Comparison of ENCODE assay signal across 25 cellular contexts in the genomic region with DNA sequence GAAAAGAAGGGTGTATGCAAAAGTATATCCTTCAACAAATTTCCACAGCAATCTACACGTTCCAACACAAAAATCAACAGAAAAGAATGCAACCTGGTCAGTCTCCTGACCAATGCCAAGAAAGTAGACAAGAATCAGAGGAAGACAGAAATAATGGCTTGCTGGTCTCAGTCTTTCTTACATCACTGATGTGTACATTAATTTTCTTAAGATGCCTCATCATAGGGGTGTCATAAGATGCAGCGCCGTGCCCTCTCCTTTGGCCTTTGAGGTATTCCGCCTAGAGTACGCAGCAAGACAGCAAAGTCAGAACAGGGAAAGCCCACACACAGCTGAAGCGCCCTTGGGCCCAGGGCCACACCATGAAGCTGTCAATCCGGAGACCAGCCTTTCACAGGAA.
A peak's percentile ranks its signal among the peaks of the same experiment; 100 is the strongest.
DNase-seq lines count a peak whose midpoint lies in the region; FAIRE-seq and TF ChIP-seq lines count a peak whose summit lies in the region.
"Had no signal": no experiment of that assay in that cellular context is flagged by ENCODE, and none has a peak within 500 bp of the region (broad histone marks: within the 10 kb centered on the region; RNA-seq: fewer than 3 reads in every experiment).

No MANE protein-coding gene starts in this region.

- H3K36me3 ChIP-seq in bronchial epithelial cell (ENCODE audit: control insufficient read depth, insufficient read depth, low read length) (no peaks in the 10 kb centered on the region), trophoblast cell (ENCODE audit: control insufficient read depth in 1 of 2, insufficient read depth in 2 of 2, low read length in 2 of 2) (peaks cover 0 to 1% of the 10 kb centered on the region in 2 experiments), ovary (no peaks in the 10 kb centered on the region)
- H3K36me3 ChIP-seq: BE2C, BLaER1 had no signal

- TF ChIP-seq CTCF in bronchial epithelial cell (IDR thresholded peaks at IDR 0.05; ENCODE audit: insufficient read depth, low read length, severe bottlenecking) (no peak), epithelial cell of esophagus (IDR thresholded peaks at IDR 0.05; ENCODE audit: insufficient read depth, low read depth, low read length, missing control alignments) (no peak), ovary (IDR thresholded peaks at IDR 0.05) (no peak)

- peak overlapping the region; percentile 20 for H4K91ac ChIP-seq in trophoblast cell (ENCODE audit: low read depth, low read length)

- H4K12ac ChIP-seq in trophoblast cell (ENCODE audit: low read depth, low read length): no peak overlapping the region

- no peak for FAIRE-seq in bronchial epithelial cell (lab: Jason Lieb, UNC)
- FAIRE-seq: A204.1, GM12878, GM12892, GM18507 had no signal

- no peak overlapping the region for H2BK120ac ChIP-seq in trophoblast cell (ENCODE audit: insufficient read depth, low read length, poor library complexity)

- no peak overlapping the region for H3K14ac ChIP-seq in trophoblast cell (ENCODE audit: low read length)

- H3K79me2 ChIP-seq in trophoblast cell (ENCODE audit: control insufficient read depth, insufficient read depth, low read length, poor library complexity): no peaks in the 10 kb centered on the region

- peaks cover 8% of the 10 kb centered on the region for H3K79me1 ChIP-seq in trophoblast cell (ENCODE audit: low read length)

- H3K9me3 ChIP-seq in trophoblast cell (ENCODE audit: insufficient read depth, low read depth, low read length) (no peaks in the 10 kb centered on the region), ovary (no peaks in the 10 kb centered on the region)
- H3K9me3 ChIP-seq: BE2C, BLaER1 had no signal

- TF ChIP-seq POLR2A in ovary (IDR thresholded peaks at IDR 0.05): no peak

- H2BK12ac ChIP-seq in trophoblast cell (ENCODE audit: low read length): no peak overlapping the region

- no CpG with 5 or more reads among the region's 7 CpGs for WGBS in trophoblast cell (ENCODE audit: extremely low coverage, insufficient coverage, insufficient read length)
- 90 to 92% (median 91%) methylated on average over 7 of the region's 7 CpGs for WGBS in ovary, 3 donors

- H2AK5ac ChIP-seq in trophoblast cell (ENCODE audit: low read length): no peak overlapping the region

- H3K27ac ChIP-seq in trophoblast cell (ENCODE audit: low read depth, low read length) (peak overlapping the region; percentile 17), ovary (no peak overlapping the region)
- H3K27ac ChIP-seq: BLaER1 had no signal

- no peak overlapping the region for H3K23ac ChIP-seq in trophoblast cell (ENCODE audit: low read length)

- H3K4me3 ChIP-seq in bronchial epithelial cell (ENCODE audit: low read depth, low read length): no peak overlapping the region
- no peak overlapping the region for H3K4me3 ChIP-seq in epithelial cell of esophagus (ENCODE audit: low read length)
- no peak overlapping the region for H3K4me3 ChIP-seq in trophoblast cell (ENCODE audit: low read depth, low read length)
- H3K4me3 ChIP-seq in ovary: no peak overlapping the region
- H3K4me3 ChIP-seq: BLaER1, GM12878 had no signal

- H2BK5ac ChIP-seq in trophoblast cell (ENCODE audit: low read depth, low read length, poor library complexity): peak overlapping the region; percentile 4

- no peak overlapping the region for H2AFZ ChIP-seq in trophoblast cell (ENCODE audit: insufficient read depth, low read length, poor library complexity)

- H3K4ac ChIP-seq in trophoblast cell (ENCODE audit: low read depth, low read length): no peak overlapping the region

- intact Hi-C loops in ovary (cut with DNase I): no loop called here

- TF ChIP-seq EP300 in ovary (IDR thresholded peaks at IDR 0.05): no peak

- H4K8ac ChIP-seq in trophoblast cell (ENCODE audit: low read depth, low read length): no peak overlapping the region

- no peak overlapping the region for H3K9ac ChIP-seq in trophoblast cell (ENCODE audit: low read length)
- H3K9ac ChIP-seq: BLaER1 had no signal

- H3K4me1 ChIP-seq in trophoblast cell (ENCODE audit: control insufficient read depth in 1 of 2, insufficient read depth in 2 of 2, low read length in 2 of 2) (peaks cover 2 to 13% of the 10 kb centered on the region in 2 experiments), ovary (ENCODE audit: insufficient read depth) (no peaks in the 10 kb centered on the region)
- H3K4me1 ChIP-seq: BE2C had no signal

- H3K18ac ChIP-seq in trophoblast cell (ENCODE audit: low read length): no peak overlapping the region

- H3K4me2 ChIP-seq in trophoblast cell (ENCODE audit: low read length): no peak overlapping the region
- H3K4me2 ChIP-seq: BLaER1 had no signal

- H3K27me3 ChIP-seq in bronchial epithelial cell (ENCODE audit: control insufficient read depth, insufficient read depth, low read length): no peaks in the 10 kb centered on the region
- no peaks in the 10 kb centered on the region for H3K27me3 ChIP-seq in trophoblast cell (ENCODE audit: insufficient read depth, low read length)
- no peaks in the 10 kb centered on the region for H3K27me3 ChIP-seq in ovary
- H3K27me3 ChIP-seq: BE2C, BLaER1 had no signal

- peak; percentile 27 for DNase-seq in bronchial epithelial cell (ENCODE audit: low read depth)
- DNase-seq in epithelial cell of esophagus (ENCODE audit: low read depth): peak; percentile 38
- peak; percentile 93 to 94 for DNase-seq in trophoblast cell
- no peak for DNase-seq in ovary
- no peak for DNase-seq in T-helper 2 cell
- DNase-seq: 8988T; ACHN; BE2C; C1 segment of cervical spinal cord; CD4-positive, alpha-beta memory T cell; CD4-positive, CD25-positive, alpha-beta regulatory T cell; CD8-positive, alpha-beta memory T cell; COR-L47; DMS 273 treated with DMSO at 0.1 percent for 48 hours; DMS153; DMS53; DMS79; DND-41; EL; GDM1 had no signal

Comparison
In these comparisons a context has a peak if more than half of its experiments do, and no peak if none do; other contexts are left out.
1. DNase-seq: peak in bronchial epithelial cell (single experiment), epithelial cell of esophagus (single experiment) and trophoblast cell (2 of 2); none in ovary (0 of 5) and T-helper 2 cell (0 of 5).